20 cellular contexts compared by ENCODE assay signal in the genomic region with DNA sequence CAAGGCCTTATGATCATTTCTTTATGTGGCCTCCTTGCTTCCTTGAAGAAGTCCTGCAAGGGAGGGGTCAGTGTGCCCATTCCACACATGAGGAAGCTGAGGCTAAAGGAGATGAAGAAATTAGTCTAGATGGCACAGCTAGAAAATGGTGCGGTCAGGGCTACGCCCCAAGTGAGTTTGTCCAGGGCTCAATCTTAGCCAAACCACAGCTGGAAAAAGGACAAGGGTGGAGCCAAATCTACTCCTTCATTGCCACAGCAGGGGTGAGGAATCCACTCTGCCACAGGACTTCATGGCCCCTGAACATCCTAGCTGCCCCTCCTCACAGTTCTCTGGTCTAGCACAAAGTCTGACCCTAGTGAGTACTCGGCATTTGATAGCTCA. TPM values are rescaled to one million over a fixed set of nuclear protein-coding genes. Genes with fewer than 3 reads are reported as not detected.
DNase-seq lines count a peak whose midpoint lies in the region; ATAC-seq and TF ChIP-seq lines count a peak whose summit lies in the region.
"Had no signal": no experiment of that assay in that cellular context is flagged by ENCODE, and none has a peak within 500 bp of the region (broad histone marks: within the 10 kb centered on the region; RNA-seq: fewer than 3 reads in every experiment).

No MANE protein-coding gene starts in this region.

- H3K36me3 ChIP-seq in breast epithelium (no peaks in the 10 kb centered on the region), upper lobe of right lung (no peaks in the 10 kb centered on the region)
- H3K36me3 ChIP-seq: BE2C, HAP-1, SJCRH30 had no signal

- TF ChIP-seq CTCF in MCF 10A (IDR thresholded peaks at IDR 0.05; ENCODE audit: unreplicated experiment) (no peak), breast epithelium (IDR thresholded peaks at IDR 0.05) (no peak), astrocyte of the cerebellum (IDR thresholded peaks at IDR 0.05; ENCODE audit: low read depth, low read length, missing control alignments) (no peak), upper lobe of right lung (IDR thresholded peaks at IDR 0.05) (no peak)

- no peaks in the 10 kb centered on the region for H3K9me3 Mint-ChIP-seq in MCF 10A (ENCODE audit: unreplicated experiment)

- intact Hi-C loops in MCF 10A (cut with micrococcal nuclease), result no loop called here
- intact Hi-C loops in breast epithelium (cut with DNase I; ENCODE audit: low total_unique reads), result no loop called here
- intact Hi-C loops in upper lobe of right lung (cut with DNase I), result no loop called here

- H3K27me3 ChIP-seq in breast epithelium (no peaks in the 10 kb centered on the region), upper lobe of right lung (no peaks in the 10 kb centered on the region)
- H3K27me3 ChIP-seq: BE2C, SJCRH30 had no signal

- CTCF ChIA-PET in MCF 10A (lab: Yijun Ruan, JAX), result interaction anchor here (0.7 to 1.6 kb wide), 6 partner anchors 9 to 98 kb away, joined by 3 to 4 read pairs (median 4); no protein-coding TSS in a partner anchor

- BruUV-seq in MCF 10A (replicated peaks; lab: Mats Ljungman, UMichigan), result no TSS peak

- no peaks in the 10 kb centered on the region for H3K27me3 Mint-ChIP-seq in MCF 10A (ENCODE audit: insufficient read depth, unreplicated experiment)

- H3K4me3 ChIP-seq in breast epithelium (no peak overlapping the region), astrocyte of the cerebellum (ENCODE audit: low read depth, low read length) (no peak overlapping the region), upper lobe of right lung (no peak overlapping the region)
- H3K4me3 ChIP-seq: HAP-1, SJCRH30 had no signal

- no peaks in the 10 kb centered on the region for H3K36me3 Mint-ChIP-seq in MCF 10A (ENCODE audit: insufficient read depth, unreplicated experiment)

- H3K9me3 ChIP-seq in breast epithelium (no peaks in the 10 kb centered on the region), upper lobe of right lung (no peaks in the 10 kb centered on the region)
- H3K9me3 ChIP-seq: BE2C, HAP-1, SJCRH30 had no signal

- H3K27ac Mint-ChIP-seq in MCF 10A (ENCODE audit: low read depth, unreplicated experiment), result no peak overlapping the region

- peak; percentile 67 for ATAC-seq in upper lobe of right lung
- ATAC-seq in HG03354 (IDR thresholded peaks at IDR 0.05; ENCODE audit: poor library complexity, severe bottlenecking, unreplicated experiment), result no peak
- no peak for ATAC-seq in GM19467 (IDR thresholded peaks at IDR 0.05; ENCODE audit: unreplicated experiment)

- H3K4me1 ChIP-seq in breast epithelium (no peaks in the 10 kb centered on the region), upper lobe of right lung (no peaks in the 10 kb centered on the region)
- H3K4me1 ChIP-seq: BE2C, HAP-1, SJCRH30 had no signal

- in situ Hi-C loops in astrocyte of the cerebellum (cut with HindIII; ENCODE audit: low sequenced_read_pairs), result no loop called here

- H3K4me3 Mint-ChIP-seq in MCF 10A (ENCODE audit: unreplicated experiment), result no peak overlapping the region

- peaks cover 20% of the 10 kb centered on the region for H3K4me1 Mint-ChIP-seq in MCF 10A (ENCODE audit: insufficient read depth, unreplicated experiment)

- POLR2A ChIA-PET in MCF 10A (lab: Yijun Ruan, JAX), result no interaction called here

- H3K27ac ChIP-seq in breast epithelium (no peak overlapping the region), upper lobe of right lung (no peak overlapping the region)
- H3K27ac ChIP-seq: KMS-11, SJCRH30 had no signal

- DNase-seq in MCF 10A (ENCODE audit: unreplicated experiment) (peak; percentile 57), breast epithelium (ENCODE audit: low spot score in 2 of 2) (no peak), astrocyte of the cerebellum (ENCODE audit: low read depth) (peak; percentile 20), fibroblast of peridontal ligament (ENCODE audit: extremely low read depth) (peak; percentile 19), upper lobe of right lung (peak; percentile 29), NCI-H2107 treated with DMSO at 0.1 percent for 48 hours (lab: John Stamatoyannopoulos, UW; ENCODE audit: unreplicated experiment) (no peak)
- DNase-seq: BE2C, EL, GF-D8, NCI-H1694, NCI-H2081, NCI-H446, NCI-H526, OCI-M1, SJCRH30 had no signal

- TF ChIP-seq POLR2A in breast epithelium (IDR thresholded peaks at IDR 0.05), result no peak

RNA-seq across cellular contexts. Expression of a gene that starts 16.2 kb away (rescaled TPM):
- total RNA-seq in MCF 10A (2022), result 1.1 and 2.7 TPM in 2 replicates
- total RNA-seq in breast epithelium, result 1 to 10 TPM in 1 of 3 donors, under 1 TPM in 1, not detected in 1; 0.16 to 3.5 TPM
- total RNA-seq in upper lobe of right lung, result 0.87 TPM
- total RNA-seq: HT1080 had no signal

Comparison
In these comparisons a context has a peak if more than half of its experiments do, and no peak if none do; other contexts are left out.
1. DNase-seq: peak in MCF 10A (single experiment), astrocyte of the cerebellum (single experiment), fibroblast of peridontal ligament (single experiment) and upper lobe of right lung (single experiment); none in breast epithelium (0 of 2) and NCI-H2107 treated with DMSO at 0.1 percent for 48 hours (single experiment).